1 cellular context compared by ENCODE assay signal in genomic region chr1:22413799-22414198, GRCh38.
TF ChIP-seq lines count a peak whose summit lies in the region.

No MANE protein-coding gene starts in this region.

TF ChIP-seq in H1, 55 proteins besides CTCF, POLR2A, EP300 and RAD21:
- no peak for TF ChIP-seq ATF2 (IDR thresholded peaks at IDR 0.05; ENCODE audit: low read length)
- no peak for TF ChIP-seq FOSL1 (IDR thresholded peaks at IDR 0.05; ENCODE audit: insufficient read depth, low read depth, low read length)
- no peak for TF ChIP-seq ZNF274 (IDR thresholded peaks at IDR 0.05; ENCODE audit: borderline replicate concordance, extremely low read depth, low read length)
- TF ChIP-seq TAF7 (optimal IDR thresholded peaks at IDR 0.05; ENCODE audit: borderline replicate concordance, low read depth, low read length): no peak
- no peak for TF ChIP-seq POU5F1 (IDR thresholded peaks at IDR 0.05; ENCODE audit: low read depth, low read length)
- TF ChIP-seq TCF12 (IDR thresholded peaks at IDR 0.05; ENCODE audit: low read depth, low read length): no peak
- no peak for TF ChIP-seq CREB1 (IDR thresholded peaks at IDR 0.05)
- TF ChIP-seq CEBPB (IDR thresholded peaks at IDR 0.05; ENCODE audit: low read depth, low read length): no peak
- TF ChIP-seq TAF1 (IDR thresholded peaks at IDR 0.05; ENCODE audit: low read depth, low read length): no peak
- TF ChIP-seq YY1 (IDR thresholded peaks at IDR 0.05; ENCODE audit: low read depth, low read length): no peak
